ENCODE assay signal across 7 cellular contexts in the genomic region with DNA sequence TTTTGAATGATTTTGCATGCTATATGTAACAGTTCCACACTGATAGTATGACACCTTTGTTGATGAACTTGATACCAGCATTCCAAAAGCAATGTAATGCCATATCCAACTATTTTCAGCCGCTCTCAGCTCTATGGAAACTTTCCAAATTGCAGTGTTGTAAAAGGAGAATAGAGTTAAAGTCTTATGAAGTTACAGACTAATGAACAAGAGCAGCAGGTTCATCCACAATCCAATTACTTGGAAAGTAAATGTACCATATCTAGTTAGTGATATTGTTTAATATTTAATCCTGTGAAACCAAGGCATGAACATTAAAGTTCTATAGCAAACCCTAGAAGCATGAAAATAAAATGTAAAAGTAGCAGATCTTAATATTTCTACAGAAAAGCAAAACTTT.
"Had no signal": no experiment of that assay in that cellular context is flagged by ENCODE, and none has a peak within 500 bp of the region (broad histone marks: within the 10 kb centered on the region; RNA-seq: fewer than 3 reads in every experiment).

No MANE protein-coding gene starts in this region.

- ATAC-seq: GM23338 had no signal

- H3K27ac Mint-ChIP-seq: GM23338, H9 had no signal

- H3K4me3 ChIP-seq: GM23338 had no signal

- FAIRE-seq: H1, H54, HTR-8/SVneo had no signal

- H3K4me3 Mint-ChIP-seq: GM23338, H9 had no signal

- DNase-seq: H9, HCEC 1CT, IMR-90 had no signal
